Comparison of ENCODE assay signal across 8 cellular contexts in the genomic region with DNA sequence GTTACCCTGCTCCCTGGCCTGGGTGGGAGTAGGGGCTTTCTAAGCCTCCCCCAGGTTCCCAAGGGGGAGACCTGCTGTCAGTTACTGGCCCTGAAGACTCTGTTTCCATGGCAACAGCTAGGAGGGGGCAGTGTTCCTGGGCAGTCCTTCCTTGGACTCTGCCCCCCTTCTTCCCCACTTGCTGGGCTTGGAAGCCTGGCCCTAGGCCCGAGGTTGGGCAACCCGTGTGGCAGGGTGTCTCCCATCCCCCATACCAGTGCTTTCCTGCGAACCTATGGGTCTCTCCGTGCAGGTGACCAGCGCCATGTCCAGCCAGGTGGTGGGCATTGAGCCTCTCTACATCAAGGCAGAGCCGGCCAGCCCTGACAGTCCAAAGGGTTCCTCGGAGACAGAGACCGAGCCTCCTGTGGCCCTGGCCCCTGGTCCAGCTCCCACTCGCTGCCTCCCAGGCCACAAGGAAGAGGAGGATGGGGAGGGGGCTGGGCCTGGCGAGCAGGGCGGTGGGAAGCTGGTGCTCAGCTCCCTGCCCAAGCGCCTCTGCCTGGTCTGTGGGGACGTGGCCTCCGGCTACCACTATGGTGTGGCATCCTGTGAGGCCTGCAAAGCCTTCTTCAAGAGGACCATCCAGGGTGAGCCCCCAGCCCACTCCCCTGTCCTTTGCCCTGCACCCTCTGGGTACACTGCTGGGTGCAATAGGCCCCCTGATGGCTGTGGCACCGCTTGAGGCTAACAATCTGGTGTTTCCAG. TPM values are rescaled to one million over a fixed set of nuclear protein-coding genes. Genes with fewer than 3 reads are reported as not detected.
DNase-seq lines count a peak whose midpoint lies in the region; ATAC-seq and TF ChIP-seq lines count a peak whose summit lies in the region.

No MANE protein-coding gene starts in this region.

- H3K4me1 Mint-ChIP-seq in effector memory CD8-positive, alpha-beta T cell (ENCODE audit: low read depth in 2 of 2) = peaks cover 16 to 19% of the 10 kb centered on the region in 2 donors
- H3K4me1 Mint-ChIP-seq in naive thymus-derived CD8-positive, alpha-beta T cell = peaks cover 19 to 37% (median 34%) of the 10 kb centered on the region in 4 donors

- no peaks in the 10 kb centered on the region for H3K9me3 ChIP-seq in BE2C

- H3K27ac Mint-ChIP-seq in effector memory CD8-positive, alpha-beta T cell = peak overlapping the region in 1 of 2 donors; percentile 93
- peak overlapping the region in 8 of 10 donors; percentile 27 to 97 (median 85) for H3K27ac Mint-ChIP-seq in naive thymus-derived CD8-positive, alpha-beta T cell

- ATAC-seq in effector memory CD8-positive, alpha-beta T cell (replicated peaks) = no peak
- ATAC-seq in naive thymus-derived CD8-positive, alpha-beta T cell = no peak
- ATAC-seq in HG03571 (IDR thresholded peaks at IDR 0.05; ENCODE audit: unreplicated experiment) (no peak), HG03135 (IDR thresholded peaks at IDR 0.05; ENCODE audit: unreplicated experiment) (no peak)

- H3K27me3 Mint-ChIP-seq in effector memory CD8-positive, alpha-beta T cell = no peaks in the 10 kb centered on the region
- peaks cover 0 to 2% (median under 1%) of the 10 kb centered on the region in 5 donors for H3K27me3 Mint-ChIP-seq in naive thymus-derived CD8-positive, alpha-beta T cell

- H3K36me3 Mint-ChIP-seq in effector memory CD8-positive, alpha-beta T cell (ENCODE audit: insufficient read depth) = peaks cover 26% of the 10 kb centered on the region
- peaks cover 0 to 15% (median 0%) of the 10 kb centered on the region in 3 donors for H3K36me3 Mint-ChIP-seq in naive thymus-derived CD8-positive, alpha-beta T cell

- no peak for DNase-seq in BE2C
- DNase-seq in LNCaP clone FGC (ENCODE audit: low read depth) = no peak
- no peak for DNase-seq in effector memory CD8-positive, alpha-beta T cell
- DNase-seq in naive thymus-derived CD8-positive, alpha-beta T cell = no peak
- DNase-seq in HUDEP-2 (lab: John Stamatoyannopoulos, UW; ENCODE audit: unreplicated experiment in 76 of 76) = no peak
- no peak for DNase-seq in NCI-H2029 treated with DMSO at 0.1 percent for 48 hours (lab: John Stamatoyannopoulos, UW)

- no peaks in the 10 kb centered on the region for H3K27me3 ChIP-seq in BE2C

- H3K4me3 ChIP-seq in BE2C (ENCODE audit: low read depth, low read length) (peak overlapping the region; percentile 69), LNCaP clone FGC (ENCODE audit: low read depth, low read length) (peak overlapping the region; percentile 69)

- TF ChIP-seq CTCF in BE2C (IDR thresholded peaks at IDR 0.05; ENCODE audit: low read depth, low read length) (no peak), LNCaP clone FGC (IDR thresholded peaks at IDR 0.05; ENCODE audit: control insufficient read depth, extremely low read depth, insufficient read depth) (no peak)

- POLR2A ChIA-PET in naive thymus-derived CD8-positive, alpha-beta T cell (lab: Charles Lee) = interaction anchor here (1.3 to 7.5 kb wide), 4 partner anchors 10 to 101 kb away, joined by 3 to 113 read pairs (median 34); partner anchors contain the start of genes FERMT3, PRDX5 and TRMT112

- H3K36me3 ChIP-seq in BE2C = no peaks in the 10 kb centered on the region

- no peaks in the 10 kb centered on the region for H3K9me3 Mint-ChIP-seq in effector memory CD8-positive, alpha-beta T cell
- H3K9me3 Mint-ChIP-seq in naive thymus-derived CD8-positive, alpha-beta T cell = no peaks in the 10 kb centered on the region

- peak overlapping the region; percentile 97 to 98 for H3K4me3 Mint-ChIP-seq in effector memory CD8-positive, alpha-beta T cell
- peak overlapping the region; percentile 88 to 99 (median 96) for H3K4me3 Mint-ChIP-seq in naive thymus-derived CD8-positive, alpha-beta T cell

- H3K4me1 ChIP-seq in BE2C = no peaks in the 10 kb centered on the region

RNA-seq across cellular contexts. Expression of gene ESRRA, which starts 1.7 kb away (rescaled TPM):
- polyA plus RNA-seq in BE2C (2012; ENCODE audit: insufficient read depth, insufficient read length, low read depth) = 45.7 TPM
- total RNA-seq in naive thymus-derived CD8-positive, alpha-beta T cell = 10 to 100 TPM; 19.9 to 24.9 TPM
- 1 to 10 TPM; 3.5 to 9.1 (median 4.8) TPM for polyA plus RNA-seq in naive thymus-derived CD8-positive, alpha-beta T cell

RNA-seq across cellular contexts. Expression of gene CATSPERZ, which starts 6.9 kb away (rescaled TPM):
- not detected for polyA plus RNA-seq in BE2C (2012; ENCODE audit: insufficient read depth, insufficient read length, low read depth)
- total RNA-seq in naive thymus-derived CD8-positive, alpha-beta T cell = not detected
- not detected for polyA plus RNA-seq in naive thymus-derived CD8-positive, alpha-beta T cell

RNA-seq across cellular contexts. Expression of gene TRMT112, which starts 10.3 kb away (rescaled TPM):
- 825 TPM for polyA plus RNA-seq in BE2C (2012; ENCODE audit: insufficient read depth, insufficient read length, low read depth)
- total RNA-seq in naive thymus-derived CD8-positive, alpha-beta T cell = 100 to 1,000 TPM; 159 to 162 TPM
- 100 to 1,000 TPM; 509 to 524 (median 515) TPM for polyA plus RNA-seq in naive thymus-derived CD8-positive, alpha-beta T cell

RNA-seq across cellular contexts. Expression of gene PRDX5, which starts 10.9 kb away (rescaled TPM):
- 187 TPM for polyA plus RNA-seq in BE2C (2012; ENCODE audit: insufficient read depth, insufficient read length, low read depth)
- 10 to 100 TPM; 47.5 to 51.5 TPM for total RNA-seq in naive thymus-derived CD8-positive, alpha-beta T cell
- 100 to 1,000 TPM; 186 to 239 (median 206) TPM for polyA plus RNA-seq in naive thymus-derived CD8-positive, alpha-beta T cell

RNA-seq across cellular contexts. Expression of gene KCNK4, which starts 15.9 kb away (rescaled TPM):
- not detected for polyA plus RNA-seq in BE2C (2012; ENCODE audit: insufficient read depth, insufficient read length, low read depth)
- total RNA-seq in naive thymus-derived CD8-positive, alpha-beta T cell = not detected
- not detected for polyA plus RNA-seq in naive thymus-derived CD8-positive, alpha-beta T cell
